Comparison of ENCODE assay signal across 32 cellular contexts in genomic region chr3:136498919-136499447, GRCh38.
"Had no signal": no experiment of that assay in that cellular context is flagged by ENCODE, and none has a peak within 500 bp of the region (broad histone marks: within the 10 kb centered on the region; RNA-seq: fewer than 3 reads in every experiment).

No MANE protein-coding gene starts in this region.

- H3K4me3 ChIP-seq: PC-9 had no signal

- H3K27me3 Mint-ChIP-seq: activated CD4-positive, alpha-beta T cell treated with anti-CD3 and anti-CD28 coated beads, Interleukin-2, amount 10 ng/mL, durations not matched to agents 24 days and 14 days; activated CD8-positive, alpha-beta T cell treated with anti-CD3 and anti-CD28 coated beads for 36 hours; activated naive CD8-positive, alpha-beta T cell treated with anti-CD3 and anti-CD28 coated beads for 36 hours; activated T-helper 17 cell treated with anti-CD3 and anti-CD28 coated beads, Interleukin-2, amount 50 U/mL, for 72 hours had no signal

- ATAC-seq: activated CD8-positive, alpha-beta T cell treated with anti-CD3 and anti-CD28 coated beads for 36 hours; activated T-cell treated with anti-CD3 and anti-CD28 coated beads, Interleukin-2, amount 50 U/mL, for 72 hours; activated T-helper 17 cell treated with anti-CD3 and anti-CD28 coated beads, Interleukin-2, amount 50 U/mL, for 72 hours; Right ventricle myocardium inferior had no signal

- H3K4me3 Mint-ChIP-seq: activated CD4-positive, alpha-beta T cell treated with anti-CD3 and anti-CD28 coated beads, Interleukin-2, amount 10 ng/mL, durations not matched to agents 24 days and 14 days; activated CD8-positive, alpha-beta T cell treated with anti-CD3 and anti-CD28 coated beads for 36 hours; activated naive CD8-positive, alpha-beta T cell treated with anti-CD3 and anti-CD28 coated beads for 36 hours; activated T-cell treated with anti-CD3 and anti-CD28 coated beads, Interleukin-2, amount 50 U/mL, for 72 hours; activated T-helper 17 cell treated with anti-CD3 and anti-CD28 coated beads, Interleukin-2, amount 50 U/mL, for 72 hours had no signal

- H3K4me1 Mint-ChIP-seq: activated CD4-positive, alpha-beta T cell treated with anti-CD3 and anti-CD28 coated beads, Interleukin-2, amount 10 ng/mL, durations not matched to agents 24 days and 14 days; activated naive CD8-positive, alpha-beta T cell treated with anti-CD3 and anti-CD28 coated beads for 36 hours; activated T-helper 17 cell treated with anti-CD3 and anti-CD28 coated beads, Interleukin-2, amount 50 U/mL, for 72 hours had no signal

- H3K27ac ChIP-seq: brain microvascular endothelial cell, KMS-11, PC-9, RWPE1, WERI-Rb-1 had no signal

- H3K27ac Mint-ChIP-seq: activated CD4-positive, alpha-beta T cell treated with anti-CD3 and anti-CD28 coated beads, Interleukin-2, amount 10 ng/mL, durations not matched to agents 24 days and 14 days; activated CD8-positive, alpha-beta T cell treated with anti-CD3 and anti-CD28 coated beads for 36 hours; activated naive CD8-positive, alpha-beta T cell treated with anti-CD3 and anti-CD28 coated beads for 36 hours; activated T-helper 17 cell treated with anti-CD3 and anti-CD28 coated beads, Interleukin-2, amount 50 U/mL, for 72 hours had no signal

- H3K36me3 ChIP-seq: brain microvascular endothelial cell, WERI-Rb-1 had no signal

- DNase-seq: activated CD4-positive, alpha-beta T cell treated with anti-CD3 and anti-CD28 coated beads, Interleukin-2, amount 10 ng/mL, durations not matched to agents 24 days and 14 days; activated CD4-positive, alpha-beta T cell treated with anti-CD3 and anti-CD28 coated beads, Interleukin-2, amount 50 U/mL, for 4 hours; activated CD8-positive, alpha-beta T cell treated with anti-CD3 and anti-CD28 coated beads for 36 hours; activated effector memory CD4-positive, alpha-beta T cell treated with anti-CD3 and anti-CD28 coated beads, Interleukin-2, amount 50 U/mL, for 16 hours; activated naive CD4-positive, alpha-beta T cell; activated naive CD4-positive, alpha-beta T cell treated with anti-CD3 and anti-CD28 coated beads, Interleukin-2, amount 50 U/mL, for 16 hours; activated naive CD8-positive, alpha-beta T cell treated with anti-CD3 and anti-CD28 coated beads for 36 hours; activated T-cell treated with anti-CD3 and anti-CD28 coated beads, Interleukin-2, amount 50 U/mL, for 1 hour; activated T-cell treated with anti-CD3 and anti-CD28 coated beads, Interleukin-2, amount 50 U/mL, for 72 hours; amniotic stem cell; aorta; brain microvascular endothelial cell; MM.1S; MV-4-11; NCI-H1092; NCI-H1436 treated with DMSO at 0.1 percent for 48 hours; NCI-H1694 treated with DMSO at 0.1 percent for 48 hours; NCI-H2029; NCI-H2107; NCI-H2171; NCI-H510A; NK-92 treated with Interleukin-12 subunit alpha and Interleukin-12 subunit beta, amount 100 ng/mL, for 24 hours; PC-9; SIG-M5; SW 1271; T-helper 1 cell; T1000; WERI-Rb-1 had no signal

- H3K9me3 Mint-ChIP-seq: activated T-cell treated with anti-CD3 and anti-CD28 coated beads, Interleukin-2, amount 50 U/mL, for 72 hours; activated T-helper 17 cell treated with anti-CD3 and anti-CD28 coated beads, Interleukin-2, amount 50 U/mL, for 72 hours had no signal

- H3K27me3 ChIP-seq: brain microvascular endothelial cell had no signal
